23 cellular contexts compared by ENCODE assay signal in genomic region chr1:40641601-40642242, GRCh38. TPM values are rescaled to one million over a fixed set of nuclear protein-coding genes. Genes with fewer than 3 reads are reported as not detected.
A peak's percentile ranks its signal among the peaks of the same experiment; 100 is the strongest.
DNase-seq lines count a peak whose midpoint lies in the region; ATAC-seq, FAIRE-seq and TF ChIP-seq lines count a peak whose summit lies in the region.
"Had no signal": no experiment of that assay in that cellular context is flagged by ENCODE, and none has a peak within 500 bp of the region (broad histone marks: within the 10 kb centered on the region; RNA-seq: fewer than 3 reads in every experiment).

No MANE protein-coding gene starts in this region.

- FAIRE-seq in K562 (lab: Jason Lieb, UNC), result no peak
- FAIRE-seq: A204.1, D721Med, GM12878, H1 had no signal

- no peak overlapping the region for H3K4me3 Mint-ChIP-seq in neural crest cell
- H3K4me3 Mint-ChIP-seq: B cell; CD4-positive, CD25-positive, alpha-beta regulatory T cell; CD8-positive, alpha-beta T cell had no signal

- TF ChIP-seq POLR2A in K562 (conservative IDR thresholded peaks at IDR 0.05) (no peak), spleen (IDR thresholded peaks at IDR 0.05) (no peak)

- no TSS peak for BruUV-seq in K562 (replicated peaks; lab: Mats Ljungman, UMichigan)

- DNase-seq in K562 (ENCODE audit: extremely low read depth in 1 of 4, low spot score in 3 of 4) (no peak), neural crest cell (ENCODE audit: low read depth, low spot score) (no peak), spleen (peak; percentile 51), KG1 (lab: John Stamatoyannopoulos, UW) (no peak)
- DNase-seq: CD4-positive, CD25-positive, alpha-beta regulatory T cell; CD8-positive, alpha-beta T cell; DMS 273 treated with DMSO at 0.1 percent for 48 hours; DMS79; EL; GDM1; GM23248; H7; HCEC 1CT had no signal

- CTCF ChIA-PET in K562 (lab: Yijun Ruan, JAX; ENCODE audit: low intra/inter-chr PET ratio), result no interaction called here

- peak overlapping the region; percentile 19 for H3K27ac Mint-ChIP-seq in neural crest cell (ENCODE audit: unreplicated experiment)
- H3K27ac Mint-ChIP-seq: B cell; CD4-positive, CD25-positive, alpha-beta regulatory T cell; CD8-positive, alpha-beta T cell had no signal

- H3K4me1 ChIP-seq in BLaER1 (peaks cover 57% of the 10 kb centered on the region), K562 (replicated peaks in 1 of 2; ENCODE audit: control insufficient read depth in 2 of 2, insufficient read depth in 2 of 2, low read length in 2 of 2) (peaks cover 3 to 17% of the 10 kb centered on the region in 2 experiments; a peak in 3 of 5 replicates), spleen (no peaks in the 10 kb centered on the region)

- H3K27me3 Mint-ChIP-seq in neural crest cell (ENCODE audit: low read depth), result no peaks in the 10 kb centered on the region
- H3K27me3 Mint-ChIP-seq: B cell had no signal

- POLR2A ChIA-PET in K562 (lab: Yijun Ruan, JAX), result interaction anchor here (0.6 to 1.7 kb wide), 6 partner anchors 10 to 230 kb away, joined by 3 to 5 read pairs (median 3); partner anchors contain the start of genes NFYC and RIMS3

- H3K4me1 Mint-ChIP-seq in neural crest cell, result peaks cover 34% of the 10 kb centered on the region
- H3K4me1 Mint-ChIP-seq: B cell had no signal

- no peak overlapping the region for H3K9ac ChIP-seq in BLaER1
- no peak overlapping the region for H3K9ac ChIP-seq in K562 (ENCODE audit: insufficient read depth in 1 of 2, low read depth in 2 of 2, low read length in 2 of 2)
- H3K9ac ChIP-seq: GM23248 had no signal

- 0 out of 2 replicates have a peak, but pooled peaks cover under 1% of the 10 kb centered on the region for H3K9me3 ChIP-seq in BLaER1
- H3K9me3 ChIP-seq in K562 (replicated peaks; ENCODE audit: control insufficient read depth, insufficient read depth, low read depth, low read length), result no peaks in the 10 kb centered on the region
- H3K9me3 ChIP-seq in spleen, result no peaks in the 10 kb centered on the region

- H2AFZ ChIP-seq in K562 (ENCODE audit: low read depth, low read length), result no peak overlapping the region
- H2AFZ ChIP-seq: GM23248 had no signal

- no peak for TF ChIP-seq EP300 in K562 (IDR thresholded peaks at IDR 0.05; ENCODE audit: low read length)

- H3K9me3 Mint-ChIP-seq in neural crest cell, result no peaks in the 10 kb centered on the region
- H3K9me3 Mint-ChIP-seq: CD4-positive, CD25-positive, alpha-beta regulatory T cell; CD8-positive, alpha-beta T cell had no signal

- H3K36me3 ChIP-seq in BLaER1 (peaks cover 93% of the 10 kb centered on the region), K562 (ENCODE audit: control insufficient read depth, insufficient read depth, low read length) (no peaks in the 10 kb centered on the region), spleen (peaks cover 0 to 5% (median 0%) of the 10 kb centered on the region in 6 donors)

- no peak overlapping the region for H3K4me3 ChIP-seq in BLaER1
- no peak overlapping the region for H3K4me3 ChIP-seq in K562
- no peak overlapping the region for H3K4me3 ChIP-seq in spleen
- H3K4me3 ChIP-seq: GM12878, GM23248 had no signal

- in situ Hi-C loops in K562 (cut with MboI), result no loop called here

- 41% methylated on average over 18 of the region's 18 CpGs for WGBS in K562 (ENCODE audit: insufficient coverage, low coverage, missing lambda C conversion rate)
- WGBS in spleen, 5 donors, result 85 to 96% (median 93%) methylated on average over 17 to 18 of the region's 18 CpGs

- H3K27ac ChIP-seq in BLaER1 (peak overlapping the region; percentile 26; the same call in 1 of the 2 replicates), K562 (ENCODE audit: extremely low read depth, low read depth, low read length) (no peak overlapping the region), spleen (no peak overlapping the region)
- H3K27ac ChIP-seq: 22Rv1, C4-2B, GM23248 had no signal

- ATAC-seq in K562 (no peak), GM21515 (IDR thresholded peaks at IDR 0.05; ENCODE audit: unreplicated experiment) (no peak), GM21717 (IDR thresholded peaks at IDR 0.05; ENCODE audit: unreplicated experiment) (no peak)
- ATAC-seq: CD8-positive, alpha-beta T cell; GM12878 had no signal

- no peaks in the 10 kb centered on the region for H3K79me2 ChIP-seq in K562 (ENCODE audit: control insufficient read depth, insufficient read depth, low read length)

- TF ChIP-seq CTCF in K562 (IDR thresholded peaks at IDR 0.05 in 2 of 3, conservative IDR thresholded peaks at IDR 0.05 in 1 of 3; ENCODE audit: insufficient read depth in 2 of 3, low read depth in 1 of 3, low read length in 3 of 3) (no peak), neural crest cell (conservative IDR thresholded peaks at IDR 0.05) (no peak), spleen (IDR thresholded peaks at IDR 0.05 in 8 of 11, conservative IDR thresholded peaks at IDR 0.05 in 3 of 11) (no peak)

- H3K4me2 ChIP-seq in BLaER1 (peak overlapping the region; percentile 72), K562 (ENCODE audit: insufficient read depth, low read length) (no peak overlapping the region)

- intact Hi-C loops in K562 (cut with micrococcal nuclease), result no loop called here
- intact Hi-C loops in spleen (cut with DNase I; ENCODE audit: low total_unique reads), result no loop called here

- no peaks in the 10 kb centered on the region for H3K36me3 Mint-ChIP-seq in neural crest cell (ENCODE audit: low read depth)
- H3K36me3 Mint-ChIP-seq: CD4-positive, CD25-positive, alpha-beta regulatory T cell; CD8-positive, alpha-beta T cell had no signal

- H3K27me3 ChIP-seq in BLaER1 (no peaks in the 10 kb centered on the region), K562 (ENCODE audit: control insufficient read depth in 2 of 2, insufficient read depth in 2 of 2, low read length in 2 of 2) (peaks cover 2 to 18% of the 10 kb centered on the region in 2 experiments; a peak in 4 of 5 replicates), spleen (replicated peaks in 1 of 7) (no peaks in the 10 kb centered on the region)

- TF ChIP-seq RAD21 in K562 (CRISPR knock-in tag; conservative IDR thresholded peaks at IDR 0.05 in 1 of 2, IDR thresholded peaks at IDR 0.05 in 1 of 2), result no peak

- peaks cover 5% of the 10 kb centered on the region for H3K9me1 ChIP-seq in K562 (ENCODE audit: control insufficient read depth, insufficient read depth, low read length)

- H4K20me1 ChIP-seq in BLaER1, result peaks cover 52% of the 10 kb centered on the region; the same call in 1 of the 2 replicates
- H4K20me1 ChIP-seq in K562 (replicated peaks; ENCODE audit: control insufficient read depth, insufficient read depth, low read length), result peaks cover 3% of the 10 kb centered on the region; the same call in 1 of the 2 replicates

TF ChIP-seq in K562, 482 proteins besides CTCF, POLR2A, EP300 and RAD21 (continues in another document):
- TF ChIP-seq SAP30 (IDR thresholded peaks at IDR 0.05; ENCODE audit: borderline replicate concordance, insufficient read depth, low read depth, low read length, poor library complexity, severe bottlenecking) (no peak), RBM39 (optimal IDR thresholded peaks at IDR 0.05; ENCODE audit: low read depth, low read length) (no peak)

RNA-seq across cellular contexts. Expression of gene RIMS3, which starts 23.8 kb away (rescaled TPM):
- 0.76 and 1.4 TPM in 2 replicates for total RNA-seq in K562 (2011; cell fraction: chromatin; rRNA removed; ENCODE audit: low replicate concordance)
- total RNA-seq in K562 (2011; cell fraction: nucleolus; rRNA removed), result 0.66 and 0.67 TPM in 2 replicates
- total RNA-seq in K562 (2011; cell fraction: nucleoplasm; rRNA removed), result 0.73 and 0.76 TPM in 2 replicates
- total RNA-seq in K562 (2014; rRNA removed), result 0.59 and 0.82 TPM in 2 replicates
- total RNA-seq in K562 (2014; rRNA removed; fragmentation: Illumina TruSeq; extraction: Trizol), result 0.69 and 0.77 TPM in 2 replicates
- 0.38 and 0.47 TPM in 2 replicates for total RNA-seq in K562 (2015; rRNA removed; fragmentation: Illumina TruSeq; extraction: Trizol)
- total RNA-seq in K562 (2021), result 1.2 and 1.3 TPM in 2 replicates
- polyA plus RNA-seq in K562 (2011; rRNA removed), result 0.78 and 1.2 TPM in 2 replicates
- 0.97 and 1.3 TPM in 2 replicates for polyA plus RNA-seq in K562 (2011; cell fraction: cytosol; rRNA removed)
- 1.9 and 2.7 TPM in 2 replicates for polyA plus RNA-seq in K562 (2011; cell fraction: nucleus; rRNA removed)
- 0.66 and 1.9 TPM in 2 replicates for polyA plus RNA-seq in K562 (2012)
- polyA plus RNA-seq in K562 (2014; fragmentation: Illumina TruSeq; extraction: Trizol), result 0.71 and 0.75 TPM in 2 replicates
- polyA plus RNA-seq in K562 (2014; fragmentation: Nextera tagmentation; extraction: Ambion mirVana), result under 1 TPM; 0.06 to 0.15 TPM
- polyA plus RNA-seq in K562 (2014; rRNA removed), result 0.43 and 0.45 TPM in 2 replicates
- polyA minus RNA-seq in K562 (2011; rRNA and poly(A)+ RNA removed), result 1.2 and 1.3 TPM in 2 replicates
- 0.73 and 1.1 TPM in 2 replicates for polyA minus RNA-seq in K562 (2011; cell fraction: cytosol; rRNA and poly(A)+ RNA removed)
- polyA minus RNA-seq in K562 (2011; cell fraction: nucleus; rRNA and poly(A)+ RNA removed), result 0.40 and 0.56 TPM in 2 replicates
- total RNA-seq in neural crest cell, result 22.4 and 22.9 TPM in 2 replicates
- total RNA-seq in spleen, result 1 to 10 TPM; 1.6 to 6.9 (median 3.3) TPM
- 1 to 10 TPM in 1 of 3 donors, under 1 TPM in 2; 0.30 to 1.0 (median 0.44) TPM for polyA plus RNA-seq in spleen
- total RNA-seq: GM23248 had no signal

RNA-seq across cellular contexts. Expression of gene NFYC, which starts 49.8 kb away (rescaled TPM):
- total RNA-seq in K562 (2011; cell fraction: chromatin; rRNA removed; ENCODE audit: low replicate concordance), result 51.1 and 58.3 TPM in 2 replicates
- 43.8 and 43.9 TPM in 2 replicates for total RNA-seq in K562 (2011; cell fraction: nucleolus; rRNA removed)
- total RNA-seq in K562 (2011; cell fraction: nucleoplasm; rRNA removed), result 49.1 and 60.1 TPM in 2 replicates
- total RNA-seq in K562 (2014; rRNA removed), result 41.1 and 44.2 TPM in 2 replicates
- total RNA-seq in K562 (2014; rRNA removed; fragmentation: Illumina TruSeq; extraction: Trizol), result 22.7 and 26.4 TPM in 2 replicates
- total RNA-seq in K562 (2015; rRNA removed; fragmentation: Illumina TruSeq; extraction: Trizol), result 31.2 and 31.4 TPM in 2 replicates
- total RNA-seq in K562 (2021), result 53.9 and 59.8 TPM in 2 replicates
- 47.2 and 65.6 TPM in 2 replicates for polyA plus RNA-seq in K562 (2011; rRNA removed)
- 78.9 and 120 TPM in 2 replicates for polyA plus RNA-seq in K562 (2011; cell fraction: cytosol; rRNA removed)
- polyA plus RNA-seq in K562 (2011; cell fraction: nucleus; rRNA removed), result 72.3 and 83.1 TPM in 2 replicates
- polyA plus RNA-seq in K562 (2012), result 52.9 and 79.3 TPM in 2 replicates
- polyA plus RNA-seq in K562 (2014; fragmentation: Illumina TruSeq; extraction: Trizol), result 56.2 and 65.1 TPM in 2 replicates
- polyA plus RNA-seq in K562 (2014; fragmentation: Nextera tagmentation; extraction: Ambion mirVana), result 1 to 10 TPM; 4.8 to 7.2 TPM
- polyA plus RNA-seq in K562 (2014; rRNA removed), result 51.3 and 57.7 TPM in 2 replicates
- 45.7 and 65.0 TPM in 2 replicates for polyA minus RNA-seq in K562 (2011; rRNA and poly(A)+ RNA removed)
- 38.9 and 49.7 TPM in 2 replicates for polyA minus RNA-seq in K562 (2011; cell fraction: cytosol; rRNA and poly(A)+ RNA removed)
- polyA minus RNA-seq in K562 (2011; cell fraction: nucleus; rRNA and poly(A)+ RNA removed), result 34.9 and 50.8 TPM in 2 replicates
- 67.2 and 73.1 TPM in 2 replicates for total RNA-seq in neural crest cell
- total RNA-seq in spleen, result 10 to 100 TPM; 57.8 to 99.0 (median 72.4) TPM
- 10 to 100 TPM; 34.6 to 43.2 (median 39.5) TPM for polyA plus RNA-seq in spleen
